Comparison of ENCODE assay signal across 8 cellular contexts in the genomic region with DNA sequence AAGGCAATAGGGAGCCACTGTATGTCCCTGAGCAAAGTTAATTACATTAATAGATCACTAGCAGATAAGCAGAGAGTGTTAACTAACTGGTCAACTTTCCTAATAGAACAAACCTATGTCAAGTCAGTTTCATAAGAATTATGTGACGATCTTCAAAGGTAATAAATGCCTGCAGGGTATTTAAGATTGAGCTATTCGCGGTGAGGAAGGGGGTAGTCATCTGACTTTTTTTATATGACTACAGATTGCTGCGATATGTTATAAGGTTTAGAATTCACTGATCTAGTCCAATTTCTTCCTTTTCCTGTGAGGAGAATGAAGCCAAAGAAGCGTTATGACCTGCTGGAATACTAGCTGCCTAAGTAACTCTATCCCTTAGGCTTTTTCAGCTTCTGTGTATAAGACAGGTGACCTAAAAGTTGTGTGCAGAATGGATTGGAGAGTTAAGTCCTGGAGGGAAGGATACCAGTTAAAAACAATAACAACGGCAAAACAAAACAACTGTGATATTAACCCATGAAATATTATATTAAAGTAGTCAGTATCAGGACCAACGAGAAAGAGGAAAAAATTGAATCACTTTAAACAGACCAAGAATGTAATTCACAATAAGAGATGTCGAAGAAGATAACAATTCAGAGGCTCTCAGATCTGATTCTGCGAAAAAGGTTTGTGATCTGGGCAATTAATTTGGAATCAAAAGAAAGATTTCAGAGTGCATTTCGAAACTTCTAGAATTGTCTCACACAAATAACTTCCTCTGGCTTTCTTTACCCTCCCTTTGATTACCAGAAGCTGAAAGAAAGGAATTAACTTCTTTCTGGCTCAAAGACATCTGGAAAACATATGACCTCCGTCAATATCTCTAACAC. TPM values are rescaled to one million over a fixed set of nuclear protein-coding genes. Genes with fewer than 3 reads are reported as not detected.
DNase-seq lines count a peak whose midpoint lies in the region; ATAC-seq and TF ChIP-seq lines count a peak whose summit lies in the region.

No MANE protein-coding gene starts in this region.

- peaks cover 0 to 8% (median 0%) of the 10 kb centered on the region in 4 donors for H3K36me3 ChIP-seq in transverse colon

- intact Hi-C loops in activated T-helper 2 cell treated with anti-CD3 and anti-CD28 coated beads, Interferon-gamma antibody, Interleukin-2, Interleukin-4, amounts not matched to agents 10 μg/mL and 5 μg/mL and 100 μg/mL, durations not matched to agents 14 hours and 24 hours and 36 hours (cut with micrococcal nuclease), result loop anchor here (1.0 to 5.0 kb wide), 5 partner anchors 21 to 360 kb away; a partner anchor contains a TSS
- intact Hi-C loops in transverse colon (cut with DNase I; ENCODE audit: low total_unique reads), result loop anchor here (5.0 kb wide), 1 partner anchor 1425 kb away; no protein-coding TSS in a partner anchor

- 15 to 22% methylated on average over 11 of the region's 11 CpGs for whole genome bisulfite sequencing in transverse colon (ENCODE audit: low coverage in 1 of 2), 2 donors

- H3K36me3 Mint-ChIP-seq in activated T-helper 2 cell treated with anti-CD3 and anti-CD28 coated beads, Interferon-gamma antibody, Interleukin-2, Interleukin-4, amounts not matched to agents 10 μg/mL and 5 μg/mL and 100 μg/mL, durations not matched to agents 14 hours and 24 hours and 36 hours (ENCODE audit: low read depth), result peaks cover 34% of the 10 kb centered on the region
- H3K36me3 Mint-ChIP-seq in endothelial cell (ENCODE audit: low read depth, unreplicated experiment), result no peaks in the 10 kb centered on the region

- no peak for DNase-seq in activated CD4-positive, CD25-positive, alpha-beta regulatory T cell (lab: John Stamatoyannopoulos, UW)
- DNase-seq in activated T-helper 2 cell treated with anti-CD3 and anti-CD28 coated beads, Interferon-gamma antibody, Interleukin-2, Interleukin-4, amounts not matched to agents 10 μg/mL and 5 μg/mL and 100 μg/mL, durations not matched to agents 14 hours and 24 hours and 36 hours (ENCODE audit: low spot score), result no peak
- peak; percentile 21 for DNase-seq in kidney tubule cell (ENCODE audit: low spot score)
- DNase-seq in transverse colon, result no peak
- DNase-seq in NCI-H2196 treated with DMSO at 0.1 percent for 48 hours (lab: John Stamatoyannopoulos, UW; ENCODE audit: unreplicated experiment), result no peak
- DNase-seq in endothelial cell (ENCODE audit: low spot score), result no peak

- peaks cover 30% of the 10 kb centered on the region for H3K9me3 Mint-ChIP-seq in activated T-helper 2 cell treated with anti-CD3 and anti-CD28 coated beads, Interferon-gamma antibody, Interleukin-2, Interleukin-4, amounts not matched to agents 10 μg/mL and 5 μg/mL and 100 μg/mL, durations not matched to agents 14 hours and 24 hours and 36 hours
- H3K9me3 Mint-ChIP-seq in endothelial cell (ENCODE audit: unreplicated experiment), result no peaks in the 10 kb centered on the region

- H3K27me3 Mint-ChIP-seq in activated T-helper 2 cell treated with anti-CD3 and anti-CD28 coated beads, Interferon-gamma antibody, Interleukin-2, Interleukin-4, amounts not matched to agents 10 μg/mL and 5 μg/mL and 100 μg/mL, durations not matched to agents 14 hours and 24 hours and 36 hours (ENCODE audit: low read depth), result no peaks in the 10 kb centered on the region
- H3K27me3 Mint-ChIP-seq in endothelial cell (ENCODE audit: unreplicated experiment), result no peaks in the 10 kb centered on the region

- no peaks in the 10 kb centered on the region for H3K27me3 ChIP-seq in transverse colon

- peak; percentile 59 to 72 for ATAC-seq in activated CD4-positive, CD25-positive, alpha-beta regulatory T cell treated with anti-CD3 and anti-CD28 coated beads, Interleukin-2, amount 50 U/mL, for 24 hours
- peak; percentile 38 for ATAC-seq in HG03066 (IDR thresholded peaks at IDR 0.05; ENCODE audit: low read depth, unreplicated experiment)

- H3K27ac ChIP-seq in transverse colon, result peak overlapping the region; percentile 84 to 94 (median 87)

- H3K4me3 Mint-ChIP-seq in activated T-helper 2 cell treated with anti-CD3 and anti-CD28 coated beads, Interferon-gamma antibody, Interleukin-2, Interleukin-4, amounts not matched to agents 10 μg/mL and 5 μg/mL and 100 μg/mL, durations not matched to agents 14 hours and 24 hours and 36 hours (ENCODE audit: low read depth), result peak overlapping the region; percentile 86
- no peak overlapping the region for H3K4me3 Mint-ChIP-seq in endothelial cell (ENCODE audit: unreplicated experiment)

- H3K27ac Mint-ChIP-seq in activated T-helper 2 cell treated with anti-CD3 and anti-CD28 coated beads, Interferon-gamma antibody, Interleukin-2, Interleukin-4, amounts not matched to agents 10 μg/mL and 5 μg/mL and 100 μg/mL, durations not matched to agents 14 hours and 24 hours and 36 hours, result peak overlapping the region; percentile 75
- no peak overlapping the region for H3K27ac Mint-ChIP-seq in endothelial cell (ENCODE audit: unreplicated experiment)

- H3K9me3 ChIP-seq in transverse colon, result no peaks in the 10 kb centered on the region

- in situ Hi-C loops in transverse colon (cut with MboI; ENCODE audit: low pct_ligation_motif_present in 1 of 4, low pct_unique_long_range_greater_than_20kb in 1 of 4, low sequenced_read_pairs in 3 of 4), result no loop called here

- H3K4me3 ChIP-seq in transverse colon, result peak overlapping the region; percentile 21 to 62 (median 35)

- H3K4me1 Mint-ChIP-seq in activated T-helper 2 cell treated with anti-CD3 and anti-CD28 coated beads, Interferon-gamma antibody, Interleukin-2, Interleukin-4, amounts not matched to agents 10 μg/mL and 5 μg/mL and 100 μg/mL, durations not matched to agents 14 hours and 24 hours and 36 hours (ENCODE audit: low read depth), result peaks cover 34% of the 10 kb centered on the region
- no peaks in the 10 kb centered on the region for H3K4me1 Mint-ChIP-seq in endothelial cell (ENCODE audit: unreplicated experiment)

- no peak for TF ChIP-seq POLR2A in transverse colon (IDR thresholded peaks at IDR 0.05)

- TF ChIP-seq EP300 in transverse colon (IDR thresholded peaks at IDR 0.05; ENCODE audit: low read depth), result no peak

- H3K4me1 ChIP-seq in transverse colon, result peaks cover 15 to 33% (median 18%) of the 10 kb centered on the region in 4 donors

- TF ChIP-seq CTCF in transverse colon (IDR thresholded peaks at IDR 0.05) (no peak), endothelial cell (IDR thresholded peaks at IDR 0.05; ENCODE audit: unreplicated experiment) (no peak)

RNA-seq across cellular contexts. Expression of a gene that starts 0.6 kb away (rescaled TPM):
- 31.1 and 32.0 TPM in 2 replicates for total RNA-seq in activated T-helper 2 cell treated with anti-CD3 and anti-CD28 coated beads, Interferon-gamma antibody, Interleukin-2, Interleukin-4, amounts not matched to agents 10 μg/mL and 5 μg/mL and 100 μg/mL, durations not matched to agents 14 hours and 24 hours and 36 hours
- total RNA-seq in transverse colon, result 10 to 100 TPM; 36.4 to 86.3 (median 49.8) TPM
- not detected for total RNA-seq in endothelial cell (ENCODE audit: unreplicated experiment)

RNA-seq across cellular contexts. Expression of a gene that starts 55.2 kb away (rescaled TPM):
- total RNA-seq in activated T-helper 2 cell treated with anti-CD3 and anti-CD28 coated beads, Interferon-gamma antibody, Interleukin-2, Interleukin-4, amounts not matched to agents 10 μg/mL and 5 μg/mL and 100 μg/mL, durations not matched to agents 14 hours and 24 hours and 36 hours, result not detected in 2 replicates
- total RNA-seq in transverse colon (10 to 100 TPM; 27.2 to 63.1 (median 38.0) TPM), endothelial cell (ENCODE audit: unreplicated experiment) (not detected)

Comparison
In these comparisons a context has a peak if more than half of its experiments do, and no peak if none do; other contexts are left out.
1. RNA of a gene that starts 0.6 kb away (total RNA-seq): 36.4 to 86.3 TPM in transverse colon and 31.1 to 32.0 TPM in activated T-helper 2 cell treated with anti-CD3 and anti-CD28 coated beads, Interferon-gamma antibody, Interleukin-2, Interleukin-4, amounts not matched to agents 10 μg/mL and 5 μg/mL and 100 μg/mL, durations not matched to agents 14 hours and 24 hours and 36 hours; not detected in endothelial cell (single experiment); every median in the first group is over 10 times any median in the second.
2. RNA of a gene that starts 55.2 kb away (total RNA-seq): 27.2 to 63.1 TPM in transverse colon; not detected in endothelial cell (single experiment) and not detected in activated T-helper 2 cell treated with anti-CD3 and anti-CD28 coated beads, Interferon-gamma antibody, Interleukin-2, Interleukin-4, amounts not matched to agents 10 μg/mL and 5 μg/mL and 100 μg/mL, durations not matched to agents 14 hours and 24 hours and 36 hours; every median in the first group is over 10 times any median in the second.